Comparison of ENCODE assay signal across 12 cellular contexts in the genomic region with DNA sequence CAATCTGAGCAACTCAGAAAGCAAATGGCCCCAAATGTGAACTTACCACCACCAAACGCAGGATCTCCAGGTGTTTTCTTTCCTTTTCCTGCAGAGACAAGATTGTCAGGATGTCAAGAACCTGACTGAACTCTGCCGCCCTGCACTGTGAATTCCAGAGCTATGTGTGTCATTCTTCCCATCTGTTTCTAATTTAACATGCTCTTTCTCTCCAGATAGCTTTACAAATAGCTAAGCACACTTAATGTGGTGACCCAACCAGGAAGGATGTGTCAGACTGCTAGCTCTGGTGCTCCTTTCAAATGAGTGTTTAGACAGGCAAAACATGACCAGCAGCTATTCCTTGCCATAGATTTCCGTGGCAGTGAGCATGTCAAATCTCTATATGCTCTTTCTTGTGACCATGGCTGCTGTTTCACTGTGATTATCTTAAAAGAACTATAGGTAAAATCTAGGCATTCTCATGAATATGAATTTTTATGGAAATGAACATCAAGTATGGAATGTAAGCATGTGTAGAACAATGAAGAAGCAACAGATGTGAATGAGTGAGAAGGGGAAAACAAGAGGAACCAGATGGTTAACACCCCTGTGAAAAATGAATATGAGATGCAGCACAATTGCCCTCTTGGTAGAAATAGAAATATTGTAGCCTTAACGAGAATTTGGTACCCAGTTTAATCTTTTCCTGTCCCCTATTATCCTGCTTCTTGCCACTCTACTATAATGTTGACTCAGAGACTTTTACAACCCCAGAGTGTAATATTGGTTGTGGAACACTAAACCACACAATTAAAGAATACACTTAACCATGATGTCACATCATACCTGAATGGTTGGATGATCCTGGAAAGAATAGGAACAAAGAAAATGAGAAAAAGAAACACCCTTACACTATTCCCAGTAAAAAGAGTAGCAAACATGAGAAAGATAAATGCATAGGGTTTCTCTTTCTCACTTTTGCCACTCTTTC.
DNase-seq lines count a peak whose midpoint lies in the region; ATAC-seq and TF ChIP-seq lines count a peak whose summit lies in the region.
"Had no signal": no experiment of that assay in that cellular context is flagged by ENCODE, and none has a peak within 500 bp of the region (broad histone marks: within the 10 kb centered on the region; RNA-seq: fewer than 3 reads in every experiment).

No MANE protein-coding gene starts in this region.

- no peak for TF ChIP-seq CTCF in RWPE1 (conservative IDR thresholded peaks at IDR 0.05; ENCODE audit: low read depth)

- peak; percentile 95 for DNase-seq in ELR (ENCODE audit: low read depth)
- DNase-seq in RWPE1 (ENCODE audit: low spot score): peak; percentile 70
- peak; percentile 94 for DNase-seq in non-pigmented ciliary epithelial cell (ENCODE audit: low read depth)
- DNase-seq in T-helper 1 cell: no peak
- DNase-seq in DMS 273 treated with DMSO at 0.1 percent for 48 hours (lab: John Stamatoyannopoulos, UW): no peak
- no peak for DNase-seq in NCI-H1105 (lab: John Stamatoyannopoulos, UW)
- DNase-seq in occipital lobe (lab: John Stamatoyannopoulos, UW): no peak
- DNase-seq: activated CD8-positive, alpha-beta memory T cell treated with anti-CD3 and anti-CD28 coated beads, Interleukin-2, amount 50 U/mL, for 48 hours; cerebellar nuclear complex; GF-D8; NCI-H446 had no signal

- no peak overlapping the region for H3K27ac ChIP-seq in RWPE1

- CTCF ChIA-PET in RWPE1 (lab: Yijun Ruan, JAX): no interaction called here

- POLR2A ChIA-PET in RWPE1 (lab: Yijun Ruan, JAX; ENCODE audit: low non-redundant PET): no interaction called here

- ATAC-seq in esophagus mucosa: peak; percentile 65

Comparison
In these comparisons a context has a peak if more than half of its experiments do, and no peak if none do; other contexts are left out.
1. DNase-seq: peak in ELR (single experiment), RWPE1 (single experiment) and non-pigmented ciliary epithelial cell (single experiment); none in T-helper 1 cell (0 of 5), DMS 273 treated with DMSO at 0.1 percent for 48 hours (single experiment), NCI-H1105 (single experiment) and occipital lobe (single experiment).